ENCODE assay signal across 21 cellular contexts in the genomic region with DNA sequence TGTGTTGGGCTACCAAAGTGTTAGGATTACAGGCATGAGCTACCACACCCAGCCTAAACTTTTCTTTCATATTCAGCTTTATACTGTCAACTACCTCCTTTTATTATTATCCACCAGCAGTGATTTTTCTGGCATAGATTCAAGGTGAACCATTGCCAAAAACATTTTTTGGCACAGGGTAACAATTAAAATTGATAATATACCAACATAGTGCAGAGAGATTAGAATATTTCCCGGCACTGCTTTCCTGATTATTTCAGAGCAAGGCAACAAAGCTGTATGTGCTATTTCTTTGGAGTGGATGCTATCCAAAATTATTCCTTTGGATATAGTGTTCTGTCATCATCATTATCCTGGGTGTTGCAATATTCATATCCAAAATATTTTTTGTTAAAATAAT.
DNase-seq lines count a peak whose midpoint lies in the region; FAIRE-seq and TF ChIP-seq lines count a peak whose summit lies in the region.
"Had no signal": no experiment of that assay in that cellular context is flagged by ENCODE, and none has a peak within 500 bp of the region (broad histone marks: within the 10 kb centered on the region; RNA-seq: fewer than 3 reads in every experiment).

No MANE protein-coding gene starts in this region.

- no peak overlapping the region for H3K27ac Mint-ChIP-seq in activated CD4-positive, alpha-beta T cell treated with anti-CD3 and anti-CD28 coated beads, Interleukin-2, amount 10 ng/mL, durations not matched to agents 24 days and 14 days
- H3K27ac Mint-ChIP-seq: B cell, T-cell had no signal

- H3K36me3 Mint-ChIP-seq in activated CD4-positive, alpha-beta T cell treated with anti-CD3 and anti-CD28 coated beads, Interleukin-2, amount 10 ng/mL, durations not matched to agents 24 days and 14 days (ENCODE audit: low read depth) = no peaks in the 10 kb centered on the region
- H3K36me3 Mint-ChIP-seq: CD4-positive, alpha-beta memory T cell; T-cell had no signal

- no peak overlapping the region for H3K4me3 ChIP-seq in GM23248
- H3K4me3 ChIP-seq in osteoblast (ENCODE audit: insufficient read depth, low read length) = no peak overlapping the region
- no peak overlapping the region for H3K4me3 ChIP-seq in kidney (ENCODE audit: low read length in 2 of 2)

- no peaks in the 10 kb centered on the region for H3K79me2 ChIP-seq in GM23248 (ENCODE audit: insufficient read depth)
- H3K79me2 ChIP-seq in osteoblast (ENCODE audit: insufficient read depth, low read length) = no peaks in the 10 kb centered on the region

- WGBS in GM23248 (ENCODE audit: low coverage in 1 of 2, low lambda C conversion rate in 2 of 2, missing lambda C conversion rate in 2 of 2), 2 experiments = 86 to 95% methylated on average over 1 of the region's 1 CpG

- H3K4me1 ChIP-seq in GM23248 (ENCODE audit: insufficient read depth) (peaks cover 24% of the 10 kb centered on the region), osteoblast (ENCODE audit: insufficient read depth, low read length) (no peaks in the 10 kb centered on the region), kidney (ENCODE audit: control insufficient read depth in 1 of 2, insufficient read depth in 1 of 2, low read depth in 1 of 2, low read length in 2 of 2) (no peaks in the 10 kb centered on the region)

- H3K27me3 Mint-ChIP-seq in activated CD4-positive, alpha-beta T cell treated with anti-CD3 and anti-CD28 coated beads, Interleukin-2, amount 10 ng/mL, durations not matched to agents 24 days and 14 days = no peaks in the 10 kb centered on the region
- H3K27me3 Mint-ChIP-seq: B cell; CD4-positive, alpha-beta memory T cell; T-cell had no signal

- H3K4me2 ChIP-seq in GM23248 (ENCODE audit: unreplicated experiment) (peak overlapping the region; percentile 49), osteoblast (ENCODE audit: insufficient read depth, low read length) (peak overlapping the region; percentile 73)

- no peaks in the 10 kb centered on the region for H3K4me1 Mint-ChIP-seq in activated CD4-positive, alpha-beta T cell treated with anti-CD3 and anti-CD28 coated beads, Interleukin-2, amount 10 ng/mL, durations not matched to agents 24 days and 14 days
- H3K4me1 Mint-ChIP-seq: B cell; CD4-positive, alpha-beta memory T cell; T-cell had no signal

- 0 out of 2 replicates have a peak, but pooled peaks cover 10% of the 10 kb centered on the region for H3F3A ChIP-seq in GM23248 (ENCODE audit: insufficient read depth)

- in situ Hi-C loops in GM23248 (cut with MboI) = no loop called here

- no peak for FAIRE-seq in kidney (lab: Jason Lieb, UNC)

- no peaks in the 10 kb centered on the region for H3K36me3 ChIP-seq in GM23248 (ENCODE audit: low read depth)
- no peaks in the 10 kb centered on the region for H3K36me3 ChIP-seq in osteoblast (ENCODE audit: insufficient read depth, low read length)
- H3K36me3 ChIP-seq in kidney (ENCODE audit: control insufficient read depth in 1 of 2, insufficient read depth in 2 of 2, low read length in 2 of 2) = no peaks in the 10 kb centered on the region
- H3K36me3 ChIP-seq: MG63 had no signal

- H3K27me3 ChIP-seq in GM23248 (replicated peaks; ENCODE audit: insufficient read depth) (no peaks in the 10 kb centered on the region), osteoblast (ENCODE audit: insufficient read depth, low read length) (no peaks in the 10 kb centered on the region)
- H3K27me3 ChIP-seq: MG63 had no signal

- H3K27ac ChIP-seq in GM23248 (no peak overlapping the region), osteoblast (ENCODE audit: low read depth, low read length) (no peak overlapping the region), kidney (ENCODE audit: low read depth in 2 of 2, low read length in 2 of 2) (no peak overlapping the region)
- H3K27ac ChIP-seq: HL-60 had no signal

- no peak for TF ChIP-seq CTCF in osteoblast (IDR thresholded peaks at IDR 0.05; ENCODE audit: extremely low read depth, low read depth, low read length)
- TF ChIP-seq CTCF in kidney (IDR thresholded peaks at IDR 0.05; ENCODE audit: borderline replicate concordance, extremely low read depth, insufficient read depth) = no peak

- H3K9me3 ChIP-seq in GM23248 (ENCODE audit: low read depth) (no peaks in the 10 kb centered on the region), osteoblast (ENCODE audit: low read depth, low read length) (no peaks in the 10 kb centered on the region), kidney (ENCODE audit: control insufficient read depth in 1 of 2, low read length in 2 of 2) (no peaks in the 10 kb centered on the region)
- H3K9me3 ChIP-seq: MG63 had no signal

- H2AFZ ChIP-seq in GM23248 (no peak overlapping the region), osteoblast (ENCODE audit: low read length) (no peak overlapping the region)

- intact Hi-C loops in kidney (cut with DNase I) = no loop called here
- intact Hi-C loops in activated CD4-positive, alpha-beta T cell treated with anti-CD3 and anti-CD28 coated beads, Interleukin-2, amount 10 ng/mL, durations not matched to agents 24 days and 14 days (cut with micrococcal nuclease) = no loop called here

- no peak overlapping the region for H3K4me3 Mint-ChIP-seq in activated CD4-positive, alpha-beta T cell treated with anti-CD3 and anti-CD28 coated beads, Interleukin-2, amount 10 ng/mL, durations not matched to agents 24 days and 14 days
- H3K4me3 Mint-ChIP-seq: B cell; CD4-positive, alpha-beta memory T cell; T-cell had no signal

- H4K20me1 ChIP-seq in GM23248 (ENCODE audit: insufficient read depth) = no peaks in the 10 kb centered on the region
- no peaks in the 10 kb centered on the region for H4K20me1 ChIP-seq in osteoblast (ENCODE audit: insufficient read depth, low read length)

- no peaks in the 10 kb centered on the region for H3K9me3 Mint-ChIP-seq in activated CD4-positive, alpha-beta T cell treated with anti-CD3 and anti-CD28 coated beads, Interleukin-2, amount 10 ng/mL, durations not matched to agents 24 days and 14 days

- DNase-seq in NCI-H2081 (lab: John Stamatoyannopoulos, UW) = peak; percentile 6 to 40
- DNase-seq in NCI-H2081 treated with DMSO at 0.1 percent for 48 hours (lab: John Stamatoyannopoulos, UW) = no peak
- DNase-seq in GM23248 = no peak
- peak; percentile 43 for DNase-seq in NCI-H69 (lab: John Stamatoyannopoulos, UW)
- DNase-seq in osteoblast (ENCODE audit: insufficient read length, low spot score, missing footprints) = peak; percentile 27
- DNase-seq in NCI-H187 treated with DMSO at 0.1 percent for 48 hours (lab: John Stamatoyannopoulos, UW) = no peak
- no peak for DNase-seq in kidney
- DNase-seq in activated CD4-positive, alpha-beta T cell treated with anti-CD3 and anti-CD28 coated beads, Interleukin-2, amount 10 ng/mL, durations not matched to agents 24 days and 14 days = no peak
- DNase-seq: 8988T; Calu3; CD4-positive, alpha-beta memory T cell; H7; Karpas-422; MG63; NCI-H187; NCI-H345; NCI-H524 treated with DMSO at 0.1 percent for 48 hours; NK-92 treated with Interleukin-12 subunit alpha and Interleukin-12 subunit beta, amount 100 ng/mL, for 24 hours; T-cell had no signal

- H3K9me2 ChIP-seq in GM23248 (ENCODE audit: insufficient read depth) = no peaks in the 10 kb centered on the region

- no peak overlapping the region for H3K9ac ChIP-seq in GM23248
- no peak overlapping the region for H3K9ac ChIP-seq in kidney (ENCODE audit: low read length in 2 of 2)

Comparison
In these comparisons a context has a peak if more than half of its experiments do, and no peak if none do; other contexts are left out.
1. DNase-seq: peak in NCI-H2081 (2 of 2), NCI-H69 (single experiment) and osteoblast (single experiment); none in NCI-H2081 treated with DMSO at 0.1 percent for 48 hours (single experiment), GM23248 (single experiment), NCI-H187 treated with DMSO at 0.1 percent for 48 hours (single experiment), kidney (single experiment) and activated CD4-positive, alpha-beta T cell treated with anti-CD3 and anti-CD28 coated beads, Interleukin-2, amount 10 ng/mL, durations not matched to agents 24 days and 14 days (single experiment).